Comparison of ENCODE assay signal across 1 cellular context in genomic region chr14:68703093-68703492, GRCh38.
TF ChIP-seq lines count a peak whose summit lies in the region.

No MANE protein-coding gene starts in this region.

TF ChIP-seq in GM23338, 12 proteins besides CTCF, POLR2A, EP300 and RAD21 (continued from another document):
- no peak for TF ChIP-seq ZNF462 (CRISPR knock-in tag; IDR thresholded peaks at IDR 0.05)
TF ChIP-seq in GM23338: peak in this region for 0.
